Comparison of ENCODE assay signal across 18 cellular contexts in genomic region chr12:62290804-62291203, GRCh38. TPM values are rescaled to one million over a fixed set of nuclear protein-coding genes. Genes with fewer than 3 reads are reported as not detected.
DNase-seq lines count a peak whose midpoint lies in the region; ATAC-seq and TF ChIP-seq lines count a peak whose summit lies in the region.
"Had no signal": no experiment of that assay in that cellular context is flagged by ENCODE, and none has a peak within 500 bp of the region (broad histone marks: within the 10 kb centered on the region; RNA-seq: fewer than 3 reads in every experiment).

No MANE protein-coding gene starts in this region.

- no peak overlapping the region for H4K91ac ChIP-seq in IMR-90 (ENCODE audit: insufficient read depth, low read depth, low read length)

- no peak overlapping the region for H3K56ac ChIP-seq in IMR-90 (ENCODE audit: extremely low read depth, insufficient read depth, low read length)

- no peak for ATAC-seq in IMR-90 (ENCODE audit: low read depth)
- ATAC-seq in activated naive CD8-positive, alpha-beta T cell treated with anti-CD3 and anti-CD28 coated beads, Interleukin-2, amount 50 U/mL, for 24 hours, result no peak
- no peak for ATAC-seq in stimulated activated naive B cell treated with anti-CD40 and anti-IgM and Interleukin-4, amounts not matched to agents 10 μg/mL and 1 μg/mL and 100 μg/mL, for 72 hours (replicated peaks)
- no peak for ATAC-seq in GM21360 (IDR thresholded peaks at IDR 0.05; ENCODE audit: unreplicated experiment)

- H3K79me1 ChIP-seq in IMR-90 (ENCODE audit: low read depth in 1 of 2, low read length in 2 of 2), result peaks cover 31 to 55% of the 10 kb centered on the region in 2 experiments

- no peak overlapping the region for H4K8ac ChIP-seq in IMR-90 (ENCODE audit: low read depth in 2 of 2, low read length in 2 of 2)

- no peak for DNase-seq in activated naive CD4-positive, alpha-beta T cell treated with anti-CD3 and anti-CD28 coated beads, Interleukin-2, amount 10 ng/mL, durations not matched to agents 7 days and 5 days
- no peak for DNase-seq in activated naive CD4-positive, alpha-beta T cell (lab: John Stamatoyannopoulos, UW)
- DNase-seq in IMR-90, result no peak
- no peak for DNase-seq in activated naive CD8-positive, alpha-beta T cell treated with anti-CD3 and anti-CD28 coated beads, Interleukin-2, amount 50 U/mL, for 24 hours
- DNase-seq in stimulated activated naive B cell treated with anti-CD40 and anti-IgM and Interleukin-4, amounts not matched to agents 10 μg/mL and 1 μg/mL and 100 μg/mL, for 72 hours, result no peak
- no peak for DNase-seq in cortex of kidney (lab: John Stamatoyannopoulos, UW)
- DNase-seq in GM19240 (ENCODE audit: insufficient read length, low spot score), result no peak
- DNase-seq: AML-193; CD4-positive, alpha-beta memory T cell; MG63; NCI-H1092 treated with DMSO at 0.1 percent for 48 hours; NCI-H1694; NCI-H2107; NCI-H345; NCI-H526 treated with DMSO at 0.1 percent for 48 hours; NK-92 treated with Interleukin-12 subunit alpha and Interleukin-12 subunit beta, amount 100 ng/mL, for 24 hours had no signal

- no peak overlapping the region for H4K5ac ChIP-seq in IMR-90 (ENCODE audit: low read depth, low read length)

- no CpG with 5 or more reads among the region's 1 CpG for WGBS in IMR-90 (ENCODE audit: extremely low coverage in 2 of 2, insufficient read length in 1 of 2), 2 experiments

- peaks cover 3% of the 10 kb centered on the region for H3K4me1 ChIP-seq in IMR-90 (ENCODE audit: control insufficient read depth, insufficient read depth, low read length)

- no TSS peak for BruUV-seq in IMR-90 (replicated peaks; lab: Mats Ljungman, UMichigan)

- no peak overlapping the region for H2BK120ac ChIP-seq in IMR-90 (ENCODE audit: low read depth, low read length)

- H2BK20ac ChIP-seq in IMR-90 (ENCODE audit: low read depth, low read length), result no peak overlapping the region

- peak overlapping the region; percentile 57 for H3K27ac Mint-ChIP-seq in activated naive CD4-positive, alpha-beta T cell treated with anti-CD3 and anti-CD28 coated beads, Interleukin-2, amount 10 ng/mL, durations not matched to agents 7 days and 5 days
- peak overlapping the region; percentile 83 for H3K27ac Mint-ChIP-seq in activated naive CD8-positive, alpha-beta T cell treated with anti-CD3 and anti-CD28 coated beads, Interleukin-2, amount 50 U/mL, for 24 hours
- peak overlapping the region; percentile 37 for H3K27ac Mint-ChIP-seq in stimulated activated naive B cell treated with anti-CD40 and anti-IgM and Interleukin-4, amounts not matched to agents 10 μg/mL and 1 μg/mL and 100 μg/mL, for 72 hours

- H2AK5ac ChIP-seq in IMR-90 (ENCODE audit: low read depth, low read length), result no peak overlapping the region

- no peak for TF ChIP-seq CTCF in IMR-90 (conservative IDR thresholded peaks at IDR 0.05; ENCODE audit: low read depth, low read length)

- H3K9me3 ChIP-seq in IMR-90 (ENCODE audit: control insufficient read depth, insufficient read depth, low read length), result peaks cover 4% of the 10 kb centered on the region; the same call in 1 of the 2 replicates

- H3K14ac ChIP-seq in IMR-90 (replicated peaks; ENCODE audit: low read depth, low read length), result no peak overlapping the region

- TF ChIP-seq POLR2A in IMR-90 (IDR thresholded peaks at IDR 0.05; ENCODE audit: low read depth, low read length), result no peak

- H2BK5ac ChIP-seq in IMR-90 (ENCODE audit: low read depth, low read length, poor library complexity, severe bottlenecking), result no peak overlapping the region

- H3K4me1 Mint-ChIP-seq in activated naive CD4-positive, alpha-beta T cell treated with anti-CD3 and anti-CD28 coated beads, Interleukin-2, amount 10 ng/mL, durations not matched to agents 7 days and 5 days, result peaks cover 70% of the 10 kb centered on the region
- peaks cover 84% of the 10 kb centered on the region for H3K4me1 Mint-ChIP-seq in activated naive CD8-positive, alpha-beta T cell treated with anti-CD3 and anti-CD28 coated beads, Interleukin-2, amount 50 U/mL, for 24 hours
- peaks cover 47 to 82% of the 10 kb centered on the region in 2 donors for H3K4me1 Mint-ChIP-seq in stimulated activated naive B cell treated with anti-CD40 and anti-IgM and Interleukin-4, amounts not matched to agents 10 μg/mL and 1 μg/mL and 100 μg/mL, for 72 hours

- dilution Hi-C loops in IMR-90 (cut with HindIII; ENCODE audit: low sequenced_read_pairs, unreplicated experiment), result no loop called here

- H3K27me3 ChIP-seq in IMR-90 (ENCODE audit: control insufficient read depth, insufficient read depth, low read length), result no peaks in the 10 kb centered on the region
- H3K27me3 ChIP-seq: MG63 had no signal

- no peak overlapping the region for H3K27ac ChIP-seq in IMR-90 (ENCODE audit: insufficient read depth, low read length)
- H3K27ac ChIP-seq: RWPE1 had no signal

- no peak overlapping the region for H3K18ac ChIP-seq in IMR-90 (ENCODE audit: low read depth, low read length)

- peaks cover 15% of the 10 kb centered on the region for H3K9me1 ChIP-seq in IMR-90 (ENCODE audit: insufficient read depth, low read length)

- H3K27me3 Mint-ChIP-seq in activated naive CD4-positive, alpha-beta T cell treated with anti-CD3 and anti-CD28 coated beads, Interleukin-2, amount 10 ng/mL, durations not matched to agents 7 days and 5 days, result no peaks in the 10 kb centered on the region
- H3K27me3 Mint-ChIP-seq in activated naive CD8-positive, alpha-beta T cell treated with anti-CD3 and anti-CD28 coated beads, Interleukin-2, amount 50 U/mL, for 24 hours, result no peaks in the 10 kb centered on the region
- no peaks in the 10 kb centered on the region for H3K27me3 Mint-ChIP-seq in stimulated activated naive B cell treated with anti-CD40 and anti-IgM and Interleukin-4, amounts not matched to agents 10 μg/mL and 1 μg/mL and 100 μg/mL, for 72 hours
- H3K27me3 Mint-ChIP-seq: CD4-positive, alpha-beta memory T cell had no signal

- CTCF ChIA-PET in activated naive CD4-positive, alpha-beta T cell treated with anti-CD3 and anti-CD28 coated beads, Interleukin-2, amount 10 ng/mL, durations not matched to agents 7 days and 5 days (lab: Charles Lee), result no interaction called here
- CTCF ChIA-PET in IMR-90 (lab: Yijun Ruan, JAX), result no interaction called here

- H3K4me3 ChIP-seq in IMR-90 (ENCODE audit: insufficient read depth, low read depth, low read length), result no peak overlapping the region
- H3K4me3 ChIP-seq: MG63 had no signal

- no peak overlapping the region for H2AFZ ChIP-seq in IMR-90 (replicated peaks; ENCODE audit: low read length, poor library complexity)

- no peak overlapping the region for H3K4me2 ChIP-seq in IMR-90 (ENCODE audit: low read depth, low read length)

- intact Hi-C loops in IMR-90 (cut with micrococcal nuclease), result no loop called here

- no peak for TF ChIP-seq RAD21 in IMR-90 (IDR thresholded peaks at IDR 0.05; ENCODE audit: low read length)

- no peak overlapping the region for H3K4me3 Mint-ChIP-seq in activated naive CD4-positive, alpha-beta T cell treated with anti-CD3 and anti-CD28 coated beads, Interleukin-2, amount 10 ng/mL, durations not matched to agents 7 days and 5 days
- peak overlapping the region; percentile 22 for H3K4me3 Mint-ChIP-seq in activated naive CD8-positive, alpha-beta T cell treated with anti-CD3 and anti-CD28 coated beads, Interleukin-2, amount 50 U/mL, for 24 hours
- H3K4me3 Mint-ChIP-seq in stimulated activated naive B cell treated with anti-CD40 and anti-IgM and Interleukin-4, amounts not matched to agents 10 μg/mL and 1 μg/mL and 100 μg/mL, for 72 hours, result no peak overlapping the region

- H2AK9ac ChIP-seq in IMR-90 (replicated peaks; ENCODE audit: low read depth, low read length, poor library complexity), result no peak overlapping the region

- in situ Hi-C loops in IMR-90 (cut with MboI; ENCODE audit: low sequenced_read_pairs), result no loop called here

- no peak overlapping the region for H3K4ac ChIP-seq in IMR-90 (ENCODE audit: low read depth, low read length)

- H2BK15ac ChIP-seq in IMR-90 (ENCODE audit: low read depth, low read length), result no peak overlapping the region

- H4K20me1 ChIP-seq in IMR-90 (ENCODE audit: insufficient read depth, low read length), result peaks cover 49% of the 10 kb centered on the region

- 0 out of 2 replicates have a peak overlapping the region, but pooled peaks have one; percentile 33 for H3K23ac ChIP-seq in IMR-90 (ENCODE audit: low read depth, low read length)

- peaks cover under 1% of the 10 kb centered on the region; the same call in 1 of the 2 replicates for H3K36me3 ChIP-seq in IMR-90 (ENCODE audit: control insufficient read depth, insufficient read depth, low read length)

- peaks cover 29% of the 10 kb centered on the region for H3K9me3 Mint-ChIP-seq in activated naive CD4-positive, alpha-beta T cell treated with anti-CD3 and anti-CD28 coated beads, Interleukin-2, amount 10 ng/mL, durations not matched to agents 7 days and 5 days
- H3K9me3 Mint-ChIP-seq in activated naive CD8-positive, alpha-beta T cell treated with anti-CD3 and anti-CD28 coated beads, Interleukin-2, amount 50 U/mL, for 24 hours, result peaks cover 29% of the 10 kb centered on the region
- H3K9me3 Mint-ChIP-seq in stimulated activated naive B cell treated with anti-CD40 and anti-IgM and Interleukin-4, amounts not matched to agents 10 μg/mL and 1 μg/mL and 100 μg/mL, for 72 hours, result peaks cover 15 to 28% of the 10 kb centered on the region in 2 donors

- H3K36me3 Mint-ChIP-seq in activated naive CD4-positive, alpha-beta T cell treated with anti-CD3 and anti-CD28 coated beads, Interleukin-2, amount 10 ng/mL, durations not matched to agents 7 days and 5 days, result peaks cover 73% of the 10 kb centered on the region
- peaks cover 71% of the 10 kb centered on the region for H3K36me3 Mint-ChIP-seq in activated naive CD8-positive, alpha-beta T cell treated with anti-CD3 and anti-CD28 coated beads, Interleukin-2, amount 50 U/mL, for 24 hours (ENCODE audit: low read depth)
- peaks cover 52 to 72% of the 10 kb centered on the region in 2 donors for H3K36me3 Mint-ChIP-seq in stimulated activated naive B cell treated with anti-CD40 and anti-IgM and Interleukin-4, amounts not matched to agents 10 μg/mL and 1 μg/mL and 100 μg/mL, for 72 hours

- POLR2A ChIA-PET in IMR-90 (lab: Charles Lee; ENCODE audit: unreplicated experiment), result no interaction called here

- H3K9ac ChIP-seq in IMR-90 (ENCODE audit: low read depth, low read length), result no peak overlapping the region

TF ChIP-seq in IMR-90, 13 proteins besides CTCF, POLR2A, EP300 and RAD21 (continues in another document):
- TF ChIP-seq MXI1 (IDR thresholded peaks at IDR 0.05; ENCODE audit: borderline replicate concordance, low read depth, low read length), result no peak
- no peak for TF ChIP-seq RFX5 (IDR thresholded peaks at IDR 0.05; ENCODE audit: low read depth, low read length)
- no peak for TF ChIP-seq RCOR1 (IDR thresholded peaks at IDR 0.05; ENCODE audit: insufficient replicate concordance, low read length)
- TF ChIP-seq CHD1 (IDR thresholded peaks at IDR 0.05; ENCODE audit: low read depth, low read length), result no peak

RNA-seq across cellular contexts. Expression of gene USP15, which starts 30.6 kb away (rescaled TPM):
- 49.6 and 82.5 TPM in 2 replicates for total RNA-seq in IMR-90 (2012; rRNA removed)
- 27.6 and 28.5 TPM in 2 replicates for polyA plus RNA-seq in IMR-90 (2012; rRNA removed)
- polyA plus RNA-seq in IMR-90 (2012; cell fraction: cytosol; rRNA removed), result 7.2 and 17.5 TPM in 2 replicates
- 11.5 and 95.7 TPM in 2 replicates for polyA plus RNA-seq in IMR-90 (2012; cell fraction: nucleus; rRNA removed; ENCODE audit: low replicate concordance)
